Comparison of ENCODE assay signal across 8 cellular contexts in genomic region chr4:55184600-55185523, GRCh38. TPM values are rescaled to one million over a fixed set of nuclear protein-coding genes. Genes with fewer than 3 reads are reported as not detected.
DNase-seq lines count a peak whose midpoint lies in the region; ATAC-seq and TF ChIP-seq lines count a peak whose summit lies in the region.

No MANE protein-coding gene starts in this region.

- H3K4me2 ChIP-seq in DOHH2 (ENCODE audit: low read length) = no peak overlapping the region

- no peak overlapping the region for H3K4me3 ChIP-seq in DOHH2 (ENCODE audit: low read length)
- H3K4me3 ChIP-seq in prostate gland = no peak overlapping the region
- H3K4me3 ChIP-seq in vagina = no peak overlapping the region

- ATAC-seq in HG02885 (IDR thresholded peaks at IDR 0.05; ENCODE audit: poor library complexity, unreplicated experiment) (peak; percentile 86), HG03432 (IDR thresholded peaks at IDR 0.05; ENCODE audit: unreplicated experiment) (no peak)

- no peaks in the 10 kb centered on the region for H3F3A ChIP-seq in DOHH2 (ENCODE audit: control insufficient read depth, insufficient read depth)

- no peaks in the 10 kb centered on the region for H4K20me1 ChIP-seq in DOHH2 (ENCODE audit: control insufficient read depth, insufficient read depth, low read depth, low read length)

- intact Hi-C loops in prostate gland (cut with DNase I) (no loop called here), vagina (cut with DNase I) (no loop called here)
- intact Hi-C loops in activated T-helper 1 cell treated with anti-CD3 and anti-CD28 coated beads, Interleukin-12 subunit alpha, Interleukin-12 subunit beta, Interleukin-2, Interleukin-4 antibody, amounts not matched to agents 30 ng/mL and 10 ng/mL and 1 ng/mL, durations not matched to agents 14 hours and 24 hours and 36 hours (cut with micrococcal nuclease) = loop anchor here (1.0 to 5.0 kb wide), 2 partner anchors 136 to 372 kb away; no protein-coding TSS in a partner anchor

- POLR2A ChIA-PET in RWPE1 (lab: Yijun Ruan, JAX; ENCODE audit: low non-redundant PET) = no interaction called here

- peaks cover 3% of the 10 kb centered on the region for H3K27me3 Mint-ChIP-seq in activated T-helper 1 cell treated with anti-CD3 and anti-CD28 coated beads, Interleukin-12 subunit alpha, Interleukin-12 subunit beta, Interleukin-2, Interleukin-4 antibody, amounts not matched to agents 30 ng/mL and 10 ng/mL and 1 ng/mL, durations not matched to agents 14 hours and 24 hours and 36 hours (ENCODE audit: insufficient read depth)

- H3K9me2 ChIP-seq in DOHH2 (replicated peaks; ENCODE audit: control insufficient read depth, low read length) = no peaks in the 10 kb centered on the region

- DNase-seq in RWPE1 (ENCODE audit: low spot score) (no peak), fibroblast of gingiva (ENCODE audit: low read depth) (peak; percentile 72), prostate gland (ENCODE audit: low spot score) (peak; percentile 16), vagina (ENCODE audit: extremely low spot score in 2 of 2) (no peak)
- no peak for DNase-seq in activated T-helper 1 cell treated with anti-CD3 and anti-CD28 coated beads, Interleukin-12 subunit alpha, Interleukin-12 subunit beta, Interleukin-2, Interleukin-4 antibody, amounts not matched to agents 30 ng/mL and 10 ng/mL and 1 ng/mL, durations not matched to agents 14 hours and 24 hours and 36 hours (ENCODE audit: low spot score)

- no peak overlapping the region for H3K27ac ChIP-seq in DOHH2 (ENCODE audit: low read depth, low read length)
- peak overlapping the region; percentile 62; the same call in 1 of the 2 replicates for H3K27ac ChIP-seq in RWPE1
- no peak overlapping the region for H3K27ac ChIP-seq in prostate gland
- no peak overlapping the region for H3K27ac ChIP-seq in vagina

- CTCF ChIA-PET in RWPE1 (lab: Yijun Ruan, JAX) = interaction anchor here (0.6 to 1.3 kb wide), 5 partner anchors 15 to 214 kb away, joined by 3 to 6 read pairs (median 5); no protein-coding TSS in a partner anchor

- no peaks in the 10 kb centered on the region for H3K36me3 Mint-ChIP-seq in activated T-helper 1 cell treated with anti-CD3 and anti-CD28 coated beads, Interleukin-12 subunit alpha, Interleukin-12 subunit beta, Interleukin-2, Interleukin-4 antibody, amounts not matched to agents 30 ng/mL and 10 ng/mL and 1 ng/mL, durations not matched to agents 14 hours and 24 hours and 36 hours (ENCODE audit: low read depth)

- H3K36me3 ChIP-seq in DOHH2 (ENCODE audit: control insufficient read depth, low read length) (no peaks in the 10 kb centered on the region), prostate gland (no peaks in the 10 kb centered on the region), vagina (no peaks in the 10 kb centered on the region)

- no peak for TF ChIP-seq POLR2A in prostate gland (IDR thresholded peaks at IDR 0.05)
- no peak for TF ChIP-seq POLR2A in vagina (IDR thresholded peaks at IDR 0.05)

- no peak overlapping the region for H3K4me3 Mint-ChIP-seq in activated T-helper 1 cell treated with anti-CD3 and anti-CD28 coated beads, Interleukin-12 subunit alpha, Interleukin-12 subunit beta, Interleukin-2, Interleukin-4 antibody, amounts not matched to agents 30 ng/mL and 10 ng/mL and 1 ng/mL, durations not matched to agents 14 hours and 24 hours and 36 hours

- H3K79me2 ChIP-seq in DOHH2 (ENCODE audit: control insufficient read depth, low read length) = no peaks in the 10 kb centered on the region

- no peak overlapping the region for H3K27ac Mint-ChIP-seq in activated T-helper 1 cell treated with anti-CD3 and anti-CD28 coated beads, Interleukin-12 subunit alpha, Interleukin-12 subunit beta, Interleukin-2, Interleukin-4 antibody, amounts not matched to agents 30 ng/mL and 10 ng/mL and 1 ng/mL, durations not matched to agents 14 hours and 24 hours and 36 hours

- no peaks in the 10 kb centered on the region for H3K9me3 Mint-ChIP-seq in activated T-helper 1 cell treated with anti-CD3 and anti-CD28 coated beads, Interleukin-12 subunit alpha, Interleukin-12 subunit beta, Interleukin-2, Interleukin-4 antibody, amounts not matched to agents 30 ng/mL and 10 ng/mL and 1 ng/mL, durations not matched to agents 14 hours and 24 hours and 36 hours

- WGBS in prostate gland = 76% methylated on average over 9 of the region's 9 CpGs

- H3K4me1 ChIP-seq in DOHH2 (ENCODE audit: control insufficient read depth, low read length) (no peaks in the 10 kb centered on the region), prostate gland (replicated peaks) (no peaks in the 10 kb centered on the region), vagina (peaks cover 17% of the 10 kb centered on the region)

- H3K4me1 Mint-ChIP-seq in activated T-helper 1 cell treated with anti-CD3 and anti-CD28 coated beads, Interleukin-12 subunit alpha, Interleukin-12 subunit beta, Interleukin-2, Interleukin-4 antibody, amounts not matched to agents 30 ng/mL and 10 ng/mL and 1 ng/mL, durations not matched to agents 14 hours and 24 hours and 36 hours (ENCODE audit: low read depth) = no peaks in the 10 kb centered on the region

- H3K27me3 ChIP-seq in DOHH2 (ENCODE audit: control insufficient read depth, low read length) (no peaks in the 10 kb centered on the region), prostate gland (replicated peaks; ENCODE audit: insufficient read depth) (no peaks in the 10 kb centered on the region), vagina (no peaks in the 10 kb centered on the region)

- peak; percentile 80 for TF ChIP-seq CTCF in DOHH2 (IDR thresholded peaks at IDR 0.05; ENCODE audit: low read depth, low read length, poor library complexity, severe bottlenecking)
- peak; percentile 39 for TF ChIP-seq CTCF in RWPE1 (conservative IDR thresholded peaks at IDR 0.05; ENCODE audit: low read depth)
- TF ChIP-seq CTCF in prostate gland (IDR thresholded peaks at IDR 0.05) = peak in 3 of 4 experiments; percentile 34 to 38 (median 34)
- TF ChIP-seq CTCF in vagina (IDR thresholded peaks at IDR 0.05) = no peak

- H3K9me3 ChIP-seq in DOHH2 (ENCODE audit: control insufficient read depth, insufficient read depth, low read length) (no peaks in the 10 kb centered on the region), prostate gland (no peaks in the 10 kb centered on the region), vagina (no peaks in the 10 kb centered on the region)

RNA-seq across cellular contexts. Expression of gene KDR, which starts 59.5 kb away (rescaled TPM):
- total RNA-seq in prostate gland = 10 to 100 TPM; 22.7 to 23.5 TPM
- not detected in 2 replicates for total RNA-seq in activated T-helper 1 cell treated with anti-CD3 and anti-CD28 coated beads, Interleukin-12 subunit alpha, Interleukin-12 subunit beta, Interleukin-2, Interleukin-4 antibody, amounts not matched to agents 30 ng/mL and 10 ng/mL and 1 ng/mL, durations not matched to agents 14 hours and 24 hours and 36 hours
- total RNA-seq in vagina = 19.4 TPM

Comparison
In these comparisons a context has a peak if more than half of its experiments do, and no peak if none do; other contexts are left out.
1. CTCF ChIP-seq: peak in DOHH2 (single experiment), RWPE1 (single experiment) and prostate gland (3 of 4); none in vagina (0 of 3).
2. DNase-seq: peak in fibroblast of gingiva (single experiment) and prostate gland (single experiment); none in RWPE1 (single experiment), activated T-helper 1 cell treated with anti-CD3 and anti-CD28 coated beads, Interleukin-12 subunit alpha, Interleukin-12 subunit beta, Interleukin-2, Interleukin-4 antibody, amounts not matched to agents 30 ng/mL and 10 ng/mL and 1 ng/mL, durations not matched to agents 14 hours and 24 hours and 36 hours (single experiment) and vagina (0 of 2).
3. RNA of gene KDR, which starts 59.5 kb away (total RNA-seq): 22.7 to 23.5 TPM in prostate gland and 19.4 TPM in vagina (single experiment); not detected in activated T-helper 1 cell treated with anti-CD3 and anti-CD28 coated beads, Interleukin-12 subunit alpha, Interleukin-12 subunit beta, Interleukin-2, Interleukin-4 antibody, amounts not matched to agents 30 ng/mL and 10 ng/mL and 1 ng/mL, durations not matched to agents 14 hours and 24 hours and 36 hours; every median in the first group is over 10 times any median in the second.